6 cellular contexts compared by ENCODE assay signal in genomic region chr16:8917336-8917735, GRCh38. TPM values are rescaled to one million over a fixed set of nuclear protein-coding genes. Genes with fewer than 3 reads are reported as not detected.
"Had no signal": no experiment of that assay in that cellular context is flagged by ENCODE, and none has a peak within 500 bp of the region (broad histone marks: within the 10 kb centered on the region; RNA-seq: fewer than 3 reads in every experiment).

No MANE protein-coding gene starts in this region.

RNA-seq across cellular contexts. Expression of gene LITAFD, which starts 35.2 kb away (rescaled TPM):
- total RNA-seq: M059J, PC-3, Peyer's patch, Right ventricle myocardium superior, SJSA1 had no signal
- polyA plus RNA-seq: SK-N-SH had no signal
